17 cellular contexts compared by ENCODE assay signal in genomic region chr16:70478169-70478568, GRCh38. TPM values are rescaled to one million over a fixed set of nuclear protein-coding genes. Genes with fewer than 3 reads are reported as not detected.
DNase-seq lines count a peak whose midpoint lies in the region; ATAC-seq and TF ChIP-seq lines count a peak whose summit lies in the region.
"Had no signal": no experiment of that assay in that cellular context is flagged by ENCODE, and none has a peak within 500 bp of the region (broad histone marks: within the 10 kb centered on the region; RNA-seq: fewer than 3 reads in every experiment).

No MANE protein-coding gene starts in this region.

- H3K4me1 Mint-ChIP-seq in activated CD4-positive, alpha-beta T cell treated with anti-CD3 and anti-CD28 coated beads, Interleukin-2, amount 10 ng/mL, durations not matched to agents 24 days and 14 days: peaks cover 16% of the 10 kb centered on the region
- H3K4me1 Mint-ChIP-seq in H9: peaks cover 4 to 8% of the 10 kb centered on the region in 2 experiments; a peak in 3 of 4 replicates
- peaks cover 14% of the 10 kb centered on the region for H3K4me1 Mint-ChIP-seq in activated naive CD8-positive, alpha-beta T cell treated with anti-CD3 and anti-CD28 coated beads, Interleukin-2, amount 10 ng/mL, durations not matched to agents 7 days and 5 days
- H3K4me1 Mint-ChIP-seq in naive thymus-derived CD4-positive, alpha-beta T cell: peaks cover 0 to 21% (median 0%) of the 10 kb centered on the region in 7 donors

- no peaks in the 10 kb centered on the region for H3K27me3 ChIP-seq in H9 (ENCODE audit: insufficient read depth, low read length)
- no peaks in the 10 kb centered on the region for H3K27me3 ChIP-seq in naive thymus-derived CD4-positive, alpha-beta T cell (ENCODE audit: control insufficient read depth in 2 of 2, insufficient read depth in 2 of 2, low read length in 2 of 2)
- H3K27me3 ChIP-seq: esophagus muscularis mucosa had no signal

- no peak overlapping the region for H3K23ac ChIP-seq in H9 (ENCODE audit: insufficient read length, low read depth, low read length)

- no peak overlapping the region for H2AFZ ChIP-seq in H9 (ENCODE audit: low read length)

- DNase-seq in activated CD4-positive, alpha-beta T cell treated with anti-CD3 and anti-CD28 coated beads, Interleukin-2, amount 10 ng/mL, durations not matched to agents 24 days and 14 days: peak; percentile 55
- no peak for DNase-seq in activated CD4-positive, alpha-beta T cell treated with anti-CD3 and anti-CD28 coated beads, Interleukin-2, amount 50 U/mL, for 48 hours
- no peak for DNase-seq in H9
- DNase-seq in activated naive CD8-positive, alpha-beta T cell treated with anti-CD3 and anti-CD28 coated beads, Interleukin-2, amount 10 ng/mL, durations not matched to agents 7 days and 5 days: no peak
- DNase-seq in naive thymus-derived CD4-positive, alpha-beta T cell: no peak
- no peak for DNase-seq in activated CD4-positive, CD25-positive, alpha-beta regulatory T cell (lab: John Stamatoyannopoulos, UW)
- no peak for DNase-seq in NCI-H1930 (lab: John Stamatoyannopoulos, UW)
- no peak for DNase-seq in NCI-H2081 (lab: John Stamatoyannopoulos, UW)
- DNase-seq: immature natural killer cell; naive thymus-derived CD8-positive, alpha-beta T cell; NCI-H1092; NCI-H526 treated with DMSO at 0.1 percent for 48 hours; PC-3; trophoblast cell had no signal

- H3K27me3 Mint-ChIP-seq in activated CD4-positive, alpha-beta T cell treated with anti-CD3 and anti-CD28 coated beads, Interleukin-2, amount 10 ng/mL, durations not matched to agents 24 days and 14 days: no peaks in the 10 kb centered on the region
- H3K27me3 Mint-ChIP-seq in H9 (ENCODE audit: low read depth): no peaks in the 10 kb centered on the region
- no peaks in the 10 kb centered on the region for H3K27me3 Mint-ChIP-seq in activated naive CD8-positive, alpha-beta T cell treated with anti-CD3 and anti-CD28 coated beads, Interleukin-2, amount 10 ng/mL, durations not matched to agents 7 days and 5 days
- no peaks in the 10 kb centered on the region for H3K27me3 Mint-ChIP-seq in naive thymus-derived CD4-positive, alpha-beta T cell
- H3K27me3 Mint-ChIP-seq: naive thymus-derived CD8-positive, alpha-beta T cell had no signal

- TF ChIP-seq CTCF in H9 (conservative IDR thresholded peaks at IDR 0.05): no peak

- H2BK5ac ChIP-seq in H9 (ENCODE audit: insufficient read length, low read length): no peak overlapping the region

- H2BK12ac ChIP-seq in H9 (ENCODE audit: insufficient read length, low read depth, low read length): no peak overlapping the region

- no peak overlapping the region for H2AK5ac ChIP-seq in H9 (ENCODE audit: insufficient read length, low read length)

- no peaks in the 10 kb centered on the region; the same call in 1 of the 2 replicates for H3K4me1 ChIP-seq in H9 (ENCODE audit: insufficient read depth, low read length)
- H3K4me1 ChIP-seq in naive thymus-derived CD4-positive, alpha-beta T cell (ENCODE audit: control insufficient read depth in 2 of 2, insufficient read depth in 2 of 2, low read length in 2 of 2): no peaks in the 10 kb centered on the region

- no peak overlapping the region for H3K56ac ChIP-seq in H9 (ENCODE audit: insufficient read length, low read depth, low read length)

- no peak overlapping the region for H3K4me3 Mint-ChIP-seq in activated CD4-positive, alpha-beta T cell treated with anti-CD3 and anti-CD28 coated beads, Interleukin-2, amount 10 ng/mL, durations not matched to agents 24 days and 14 days
- no peak overlapping the region for H3K4me3 Mint-ChIP-seq in H9
- no peak overlapping the region for H3K4me3 Mint-ChIP-seq in activated naive CD8-positive, alpha-beta T cell treated with anti-CD3 and anti-CD28 coated beads, Interleukin-2, amount 10 ng/mL, durations not matched to agents 7 days and 5 days
- no peak overlapping the region for H3K4me3 Mint-ChIP-seq in naive thymus-derived CD4-positive, alpha-beta T cell
- H3K4me3 Mint-ChIP-seq: immature natural killer cell had no signal

- H4K91ac ChIP-seq in H9 (ENCODE audit: insufficient read length, low read depth, low read length): no peak overlapping the region

- no peak overlapping the region for H4K8ac ChIP-seq in H9 (replicated peaks; ENCODE audit: insufficient read length, low read depth, low read length)

- H4K5ac ChIP-seq in H9 (ENCODE audit: insufficient read length, low read depth, low read length): no peak overlapping the region

- H3K79me2 ChIP-seq in H9 (ENCODE audit: insufficient read depth, low read length): no peaks in the 10 kb centered on the region

- no peaks in the 10 kb centered on the region for H3K79me1 ChIP-seq in H9 (ENCODE audit: insufficient read depth, low read depth, low read length, poor library complexity, severe bottlenecking)

- no peak overlapping the region for H3K18ac ChIP-seq in H9 (ENCODE audit: insufficient read length, low read depth, low read length)

- peak overlapping the region; percentile 76 for H3K27ac Mint-ChIP-seq in activated CD4-positive, alpha-beta T cell treated with anti-CD3 and anti-CD28 coated beads, Interleukin-2, amount 10 ng/mL, durations not matched to agents 24 days and 14 days
- peak overlapping the region in 1 of 3 experiments; percentile 77; a peak in 1 of 7 replicates for H3K27ac Mint-ChIP-seq in H9
- peak overlapping the region; percentile 76 for H3K27ac Mint-ChIP-seq in activated naive CD8-positive, alpha-beta T cell treated with anti-CD3 and anti-CD28 coated beads, Interleukin-2, amount 10 ng/mL, durations not matched to agents 7 days and 5 days
- H3K27ac Mint-ChIP-seq in naive thymus-derived CD4-positive, alpha-beta T cell: peak overlapping the region in 4 of 9 donors; percentile 13 to 63 (median 43)

- H3K23me2 ChIP-seq in H9 (ENCODE audit: insufficient read length, low read depth, low read length, poor library complexity, severe bottlenecking): no peaks in the 10 kb centered on the region

- CTCF ChIA-PET in naive thymus-derived CD4-positive, alpha-beta T cell (lab: Charles Lee): interaction anchor here (1.1 kb wide), 1 partner anchor 12 kb away, joined by 3 read pairs; no protein-coding TSS in a partner anchor

- H2BK15ac ChIP-seq in H9 (ENCODE audit: low read depth, low read length): no peak overlapping the region

- no peak for ATAC-seq in activated naive CD8-positive, alpha-beta T cell treated with anti-CD3 and anti-CD28 coated beads, Interleukin-2, amount 10 ng/mL, durations not matched to agents 7 days and 5 days (ENCODE audit: low read depth)
- ATAC-seq in naive thymus-derived CD4-positive, alpha-beta T cell: no peak
- ATAC-seq: A549; naive thymus-derived CD8-positive, alpha-beta T cell; PC-3 had no signal

- peaks cover 0 to 91% (median 6%) of the 10 kb centered on the region in 3 experiments for H3K36me3 ChIP-seq in naive thymus-derived CD4-positive, alpha-beta T cell (ENCODE audit: control insufficient read depth in 2 of 3, insufficient read depth in 3 of 3, low read length in 3 of 3)

- POLR2A ChIA-PET in activated naive CD8-positive, alpha-beta T cell treated with anti-CD3 and anti-CD28 coated beads, Interleukin-2, amount 10 ng/mL, durations not matched to agents 7 days and 5 days (lab: Charles Lee): interaction anchor here (0.8 to 1.1 kb wide), 2 partner anchors 97 to 99 kb away, joined by 3 read pairs; no protein-coding TSS in a partner anchor
- POLR2A ChIA-PET in naive thymus-derived CD4-positive, alpha-beta T cell (lab: Charles Lee): interaction anchor here (0.8 kb wide), 1 partner anchor 97 kb away, joined by 3 read pairs; no protein-coding TSS in a partner anchor

- H2BK20ac ChIP-seq in H9 (ENCODE audit: low read depth, low read length, poor library complexity, severe bottlenecking): no peak overlapping the region

- no peak overlapping the region for H3K4me3 ChIP-seq in naive thymus-derived CD4-positive, alpha-beta T cell (ENCODE audit: low read length)
- H3K4me3 ChIP-seq: A549, esophagus muscularis mucosa, SK-N-MC had no signal

- H3K9me3 ChIP-seq in H9 (ENCODE audit: control insufficient read depth, low read depth, low read length): no peaks in the 10 kb centered on the region
- no peaks in the 10 kb centered on the region for H3K9me3 ChIP-seq in naive thymus-derived CD4-positive, alpha-beta T cell (ENCODE audit: control insufficient read depth in 2 of 3, low read length in 3 of 3)
- H3K9me3 ChIP-seq: A549, esophagus muscularis mucosa had no signal

- H3K36me3 Mint-ChIP-seq in activated CD4-positive, alpha-beta T cell treated with anti-CD3 and anti-CD28 coated beads, Interleukin-2, amount 10 ng/mL, durations not matched to agents 24 days and 14 days (ENCODE audit: low read depth): peaks cover 19% of the 10 kb centered on the region
- peaks cover 0 to 19% (median 19%) of the 10 kb centered on the region in 3 experiments; a peak in 5 of 7 replicates for H3K36me3 Mint-ChIP-seq in H9 (ENCODE audit: insufficient read depth in 1 of 3, low read depth in 3 of 3)
- H3K36me3 Mint-ChIP-seq in activated naive CD8-positive, alpha-beta T cell treated with anti-CD3 and anti-CD28 coated beads, Interleukin-2, amount 10 ng/mL, durations not matched to agents 7 days and 5 days: peaks cover under 1% of the 10 kb centered on the region
- H3K36me3 Mint-ChIP-seq in naive thymus-derived CD4-positive, alpha-beta T cell: peaks cover 0 to 12% (median 4%) of the 10 kb centered on the region in 5 donors

- no peak overlapping the region for H3K27ac ChIP-seq in H9 (ENCODE audit: insufficient read length, low read depth, low read length)
- H3K27ac ChIP-seq in naive thymus-derived CD4-positive, alpha-beta T cell (ENCODE audit: low read depth, low read length): peak overlapping the region; percentile 0
- H3K27ac ChIP-seq: A549, SK-N-MC had no signal

- H3K9me3 Mint-ChIP-seq in activated CD4-positive, alpha-beta T cell treated with anti-CD3 and anti-CD28 coated beads, Interleukin-2, amount 10 ng/mL, durations not matched to agents 24 days and 14 days: no peaks in the 10 kb centered on the region
- no peaks in the 10 kb centered on the region for H3K9me3 Mint-ChIP-seq in H9
- H3K9me3 Mint-ChIP-seq in activated naive CD8-positive, alpha-beta T cell treated with anti-CD3 and anti-CD28 coated beads, Interleukin-2, amount 10 ng/mL, durations not matched to agents 7 days and 5 days: no peaks in the 10 kb centered on the region
- no peaks in the 10 kb centered on the region for H3K9me3 Mint-ChIP-seq in naive thymus-derived CD4-positive, alpha-beta T cell
- H3K9me3 Mint-ChIP-seq: immature natural killer cell; naive thymus-derived CD8-positive, alpha-beta T cell had no signal

- H3T11ph ChIP-seq in H9 (ENCODE audit: low read length): no peak overlapping the region

- intact Hi-C loops in activated CD4-positive, alpha-beta T cell treated with anti-CD3 and anti-CD28 coated beads, Interleukin-2, amount 10 ng/mL, durations not matched to agents 24 days and 14 days (cut with micrococcal nuclease): loop anchor here (5.0 kb wide), 1 partner anchor 76 kb away; no protein-coding TSS in a partner anchor
- intact Hi-C loops in naive thymus-derived CD4-positive, alpha-beta T cell (cut with micrococcal nuclease): loop anchor here in 1 of 2 donors (5.0 kb wide), 2 partner anchors 81 to 96 kb away; no protein-coding TSS in a partner anchor

- peak overlapping the region; percentile 16; the same call in 1 of the 2 replicates for H3K14ac ChIP-seq in H9 (ENCODE audit: insufficient read depth, low read length)

- no peak overlapping the region for H2BK120ac ChIP-seq in H9 (ENCODE audit: low read depth, low read length, poor library complexity, severe bottlenecking)

- no peak overlapping the region for H3K4ac ChIP-seq in H9 (ENCODE audit: low read depth, low read length)

- H4K20me1 ChIP-seq in H9 (ENCODE audit: control insufficient read depth, insufficient read depth, insufficient read length): peaks cover 3% of the 10 kb centered on the region

- H3K4me2 ChIP-seq in H9 (ENCODE audit: insufficient read depth, insufficient read length, low read length): no peak overlapping the region
- H3K4me2 ChIP-seq: A549 had no signal

- WGBS in H9 (ENCODE audit: extremely low coverage, insufficient read length, low lambda C conversion rate): no CpG with 5 or more reads among the region's 8 CpGs

- no peak overlapping the region for H3K9ac ChIP-seq in H9 (ENCODE audit: extremely low read depth, insufficient read length, low read length)

RNA-seq across cellular contexts. Expression of gene FCSK, which starts 23.8 kb away (rescaled TPM):
- total RNA-seq in activated CD4-positive, alpha-beta T cell treated with anti-CD3 and anti-CD28 coated beads, Interleukin-2, amount 10 ng/mL, durations not matched to agents 24 days and 14 days: 19.6 and 24.4 TPM in 2 replicates
- total RNA-seq in H9 (2021): 6.5 and 7.9 TPM in 2 replicates
- 10 to 100 TPM; 24.3 to 26.0 TPM for total RNA-seq in activated naive CD8-positive, alpha-beta T cell treated with anti-CD3 and anti-CD28 coated beads, Interleukin-2, amount 10 ng/mL, durations not matched to agents 7 days and 5 days
- total RNA-seq in naive thymus-derived CD4-positive, alpha-beta T cell: 10 to 100 TPM; 23.7 to 45.2 (median 36.7) TPM
- 10 to 100 TPM in 1 of 2 donors, 1 to 10 TPM in 1; 7.5 to 10.3 TPM for polyA plus RNA-seq in naive thymus-derived CD4-positive, alpha-beta T cell

RNA-seq across cellular contexts. Expression of gene ST3GAL2, which starts 39.3 kb away (rescaled TPM):
- 27.9 and 37.0 TPM in 2 replicates for total RNA-seq in activated CD4-positive, alpha-beta T cell treated with anti-CD3 and anti-CD28 coated beads, Interleukin-2, amount 10 ng/mL, durations not matched to agents 24 days and 14 days
- total RNA-seq in H9 (2021): 45.9 and 49.0 TPM in 2 replicates
- total RNA-seq in activated naive CD8-positive, alpha-beta T cell treated with anti-CD3 and anti-CD28 coated beads, Interleukin-2, amount 10 ng/mL, durations not matched to agents 7 days and 5 days: 10 to 100 TPM; 31.9 to 38.6 TPM
- 10 to 100 TPM; 16.6 to 35.9 (median 30.4) TPM for total RNA-seq in naive thymus-derived CD4-positive, alpha-beta T cell
- 10 to 100 TPM; 11.3 to 22.5 TPM for polyA plus RNA-seq in naive thymus-derived CD4-positive, alpha-beta T cell

RNA-seq across cellular contexts. Expression of gene COG4, which starts 45.2 kb away (rescaled TPM):
- total RNA-seq in activated CD4-positive, alpha-beta T cell treated with anti-CD3 and anti-CD28 coated beads, Interleukin-2, amount 10 ng/mL, durations not matched to agents 24 days and 14 days: 38.3 and 42.1 TPM in 2 replicates
- total RNA-seq in H9 (2021): 51.9 and 54.1 TPM in 2 replicates
- total RNA-seq in activated naive CD8-positive, alpha-beta T cell treated with anti-CD3 and anti-CD28 coated beads, Interleukin-2, amount 10 ng/mL, durations not matched to agents 7 days and 5 days: 10 to 100 TPM; 73.8 to 75.3 TPM
- 10 to 100 TPM; 38.3 to 68.6 (median 58.7) TPM for total RNA-seq in naive thymus-derived CD4-positive, alpha-beta T cell
- 10 to 100 TPM; 46.1 to 50.5 TPM for polyA plus RNA-seq in naive thymus-derived CD4-positive, alpha-beta T cell

RNA-seq across cellular contexts. Expression of gene SF3B3, which starts 45.4 kb away (rescaled TPM):
- 621 and 622 TPM in 2 replicates for total RNA-seq in activated CD4-positive, alpha-beta T cell treated with anti-CD3 and anti-CD28 coated beads, Interleukin-2, amount 10 ng/mL, durations not matched to agents 24 days and 14 days
- total RNA-seq in H9 (2021): 493 and 511 TPM in 2 replicates
- 100 to 1,000 TPM; 303 to 331 TPM for total RNA-seq in activated naive CD8-positive, alpha-beta T cell treated with anti-CD3 and anti-CD28 coated beads, Interleukin-2, amount 10 ng/mL, durations not matched to agents 7 days and 5 days
- total RNA-seq in naive thymus-derived CD4-positive, alpha-beta T cell: 100 to 1,000 TPM; 189 to 415 (median 267) TPM
- polyA plus RNA-seq in naive thymus-derived CD4-positive, alpha-beta T cell: 10 to 100 TPM; 69.0 to 93.7 TPM
